8 cellular contexts compared by ENCODE assay signal in genomic region chrX:13689519-13690211, GRCh38. TPM values are rescaled to one million over a fixed set of nuclear protein-coding genes. Genes with fewer than 3 reads are reported as not detected.
DNase-seq lines count a peak whose midpoint lies in the region; ATAC-seq and TF ChIP-seq lines count a peak whose summit lies in the region.

No MANE protein-coding gene starts in this region.

- TF ChIP-seq CTCF in epithelial cell of proximal tubule (conservative IDR thresholded peaks at IDR 0.05; ENCODE audit: low read depth, low read length) (no peak), neural progenitor cell (IDR thresholded peaks at IDR 0.05) (no peak)

- peak overlapping the region; percentile 92 for H3K27ac ChIP-seq in SJCRH30
- H3K27ac ChIP-seq in neural progenitor cell = no peak overlapping the region

- peak overlapping the region; percentile 85 for H3K27ac Mint-ChIP-seq in neural progenitor cell

- ATAC-seq in GM18873 (IDR thresholded peaks at IDR 0.05; ENCODE audit: low FRiP score, unreplicated experiment) (peak; percentile 16), GM18867 (IDR thresholded peaks at IDR 0.05; ENCODE audit: unreplicated experiment) (no peak), HG03108 (IDR thresholded peaks at IDR 0.05; ENCODE audit: unreplicated experiment) (no peak)

- peak overlapping the region; percentile 81 for H3K4me3 ChIP-seq in SJCRH30
- H3K4me3 ChIP-seq in epithelial cell of proximal tubule (ENCODE audit: low read depth, low read length) = peak overlapping the region; percentile 75
- peak overlapping the region; percentile 74 for H3K4me3 ChIP-seq in neural progenitor cell

- H3K4me1 Mint-ChIP-seq in neural progenitor cell = peaks cover 25% of the 10 kb centered on the region

- H3K4me2 ChIP-seq in neural progenitor cell = peak overlapping the region; percentile 73

- H3K36me3 ChIP-seq in SJCRH30 = no peaks in the 10 kb centered on the region
- no peaks in the 10 kb centered on the region for H3K36me3 ChIP-seq in neural progenitor cell

- H3K36me3 Mint-ChIP-seq in neural progenitor cell = peaks cover 1% of the 10 kb centered on the region

- no peaks in the 10 kb centered on the region for H3K9me3 ChIP-seq in SJCRH30 (replicated peaks)
- no peaks in the 10 kb centered on the region for H3K9me3 ChIP-seq in neural progenitor cell (ENCODE audit: low read depth)

- H3K9me3 Mint-ChIP-seq in neural progenitor cell = no peaks in the 10 kb centered on the region

- H4K20me1 ChIP-seq in neural progenitor cell (ENCODE audit: low read depth) = peaks cover 37% of the 10 kb centered on the region

- H3K4me3 Mint-ChIP-seq in neural progenitor cell = peak overlapping the region; percentile 95

- DNase-seq in A172 (ENCODE audit: low spot score) = peak; percentile 13
- no peak for DNase-seq in SJCRH30
- no peak for DNase-seq in epithelial cell of proximal tubule (ENCODE audit: low read depth)
- peak; percentile 33 for DNase-seq in neural progenitor cell (ENCODE audit: low spot score)
- DNase-seq in glomerular visceral epithelial cell (ENCODE audit: extremely low spot score) = no peak

- peak overlapping the region; percentile 23 for H2AFZ ChIP-seq in neural progenitor cell (replicated peaks)

- H3K27me3 ChIP-seq in SJCRH30 = no peaks in the 10 kb centered on the region
- peaks cover 19% of the 10 kb centered on the region for H3K27me3 ChIP-seq in neural progenitor cell

- peak overlapping the region; percentile 46 for H3K9ac ChIP-seq in neural progenitor cell

- H3F3A ChIP-seq in neural progenitor cell (ENCODE audit: low read depth) = no peaks in the 10 kb centered on the region

- peaks cover 56% of the 10 kb centered on the region for H3K79me2 ChIP-seq in neural progenitor cell (ENCODE audit: low read depth)

- H3K27me3 Mint-ChIP-seq in neural progenitor cell (ENCODE audit: insufficient read depth, low read depth) = no peaks in the 10 kb centered on the region

- H3K4me1 ChIP-seq in SJCRH30 (peaks cover 26% of the 10 kb centered on the region), neural progenitor cell (peaks cover 11% of the 10 kb centered on the region)

RNA-seq across cellular contexts. Expression of gene RAB9A, which starts 0.7 kb away (rescaled TPM):
- 61.3 and 68.4 TPM in 2 replicates for total RNA-seq in A172 (2014; rRNA removed; shearing (Covaris generic))
- total RNA-seq in SJCRH30 (2014; rRNA removed; shearing (Covaris generic)) = 34.4 and 35.5 TPM in 2 replicates
- 33.6 and 39.6 TPM in 2 replicates for total RNA-seq in epithelial cell of proximal tubule
- 27.9 and 30.5 TPM in 2 replicates for total RNA-seq in neural progenitor cell (ENCODE audit: low replicate concordance)

RNA-seq across cellular contexts. Expression of gene TCEANC, which starts 36.7 kb away (rescaled TPM):
- 3.0 and 5.6 TPM in 2 replicates for total RNA-seq in A172 (2014; rRNA removed; shearing (Covaris generic))
- 3.0 and 3.5 TPM in 2 replicates for total RNA-seq in SJCRH30 (2014; rRNA removed; shearing (Covaris generic))
- total RNA-seq in epithelial cell of proximal tubule (0.12 and 0.29 TPM in 2 replicates), neural progenitor cell (ENCODE audit: low replicate concordance) (3.6 and 6.8 TPM in 2 replicates)

RNA-seq across cellular contexts. Expression of gene TRAPPC2, which starts 44.8 kb away (rescaled TPM):
- total RNA-seq in A172 (2014; rRNA removed; shearing (Covaris generic)) = 21.4 and 22.4 TPM in 2 replicates
- total RNA-seq in SJCRH30 (2014; rRNA removed; shearing (Covaris generic)) = 33.1 and 38.8 TPM in 2 replicates
- 6.4 and 10.3 TPM in 2 replicates for total RNA-seq in epithelial cell of proximal tubule
- total RNA-seq in neural progenitor cell (ENCODE audit: low replicate concordance) = 24.9 and 31.6 TPM in 2 replicates

RNA-seq across cellular contexts. Expression of gene OFD1, which starts 44.9 kb away (rescaled TPM):
- 12.2 and 23.8 TPM in 2 replicates for total RNA-seq in A172 (2014; rRNA removed; shearing (Covaris generic))
- 23.8 and 28.4 TPM in 2 replicates for total RNA-seq in SJCRH30 (2014; rRNA removed; shearing (Covaris generic))
- 8.4 and 10.8 TPM in 2 replicates for total RNA-seq in epithelial cell of proximal tubule
- total RNA-seq in neural progenitor cell (ENCODE audit: low replicate concordance) = 23.3 and 36.0 TPM in 2 replicates

Comparison
In these comparisons a context has a peak if more than half of its experiments do, and no peak if none do; other contexts are left out.
1. DNase-seq: peak in A172 (single experiment) and neural progenitor cell (single experiment); none in SJCRH30 (0 of 2), epithelial cell of proximal tubule (single experiment) and glomerular visceral epithelial cell (single experiment).
2. Peak in every context shown above with its lines, with median percentiles within 50 percentile points of each other: H3K4me3 ChIP-seq.